Comparison of ENCODE assay signal across 1 cellular context in the genomic region with DNA sequence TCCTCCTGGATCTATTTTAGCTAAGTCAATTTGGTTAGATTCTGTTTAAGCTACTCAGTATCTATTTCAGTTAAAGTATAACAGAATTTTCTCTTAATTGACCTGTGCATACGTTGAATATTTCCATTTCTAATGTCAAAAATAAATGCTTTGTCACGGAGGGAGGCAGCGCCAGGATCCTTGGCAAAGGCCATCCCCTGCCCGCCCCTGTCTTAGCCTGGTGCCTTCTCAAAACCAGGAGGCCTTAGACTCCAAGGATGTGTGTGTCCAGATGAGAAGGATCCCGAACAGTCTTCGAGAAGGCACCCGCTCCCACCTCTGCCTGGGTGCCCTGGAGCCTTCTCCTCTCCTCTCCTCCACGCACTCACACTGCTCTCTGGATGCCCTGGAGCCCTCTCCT.
TF ChIP-seq lines count a peak whose summit lies in the region.

No MANE protein-coding gene starts in this region.

TF ChIP-seq in HepG2, 621 proteins besides CTCF, POLR2A, EP300 and RAD21:
- TF ChIP-seq BCL6 (CRISPR knock-in tag; IDR thresholded peaks at IDR 0.05), result no peak
- 0 out of 2 replicates have a peak, but pooled peaks have one; percentile 4 for TF ChIP-seq NFKB2 (CRISPR knock-in tag; IDR thresholded peaks at IDR 0.05; ENCODE audit: borderline replicate concordance)
- TF ChIP-seq, protein P1, sequence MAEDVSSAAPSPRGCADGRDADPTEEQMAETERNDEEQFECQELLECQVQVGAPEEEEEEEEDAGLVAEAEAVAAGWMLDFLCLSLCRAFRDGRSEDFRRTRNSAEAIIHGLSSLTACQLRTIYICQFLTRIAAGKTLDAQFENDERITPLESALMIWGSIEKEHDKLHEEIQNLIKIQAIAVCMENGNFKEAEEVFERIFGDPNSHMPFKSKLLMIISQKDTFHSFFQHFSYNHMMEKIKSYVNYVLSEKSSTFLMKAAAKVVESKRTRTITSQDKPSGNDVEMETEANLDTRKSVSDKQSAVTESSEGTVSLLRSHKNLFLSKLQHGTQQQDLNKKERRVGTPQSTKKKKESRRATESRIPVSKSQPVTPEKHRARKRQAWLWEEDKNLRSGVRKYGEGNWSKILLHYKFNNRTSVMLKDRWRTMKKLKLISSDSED (CRISPR knock-in tag; IDR thresholded peaks at IDR 0.05), result no peak
